In the genomic region with DNA sequence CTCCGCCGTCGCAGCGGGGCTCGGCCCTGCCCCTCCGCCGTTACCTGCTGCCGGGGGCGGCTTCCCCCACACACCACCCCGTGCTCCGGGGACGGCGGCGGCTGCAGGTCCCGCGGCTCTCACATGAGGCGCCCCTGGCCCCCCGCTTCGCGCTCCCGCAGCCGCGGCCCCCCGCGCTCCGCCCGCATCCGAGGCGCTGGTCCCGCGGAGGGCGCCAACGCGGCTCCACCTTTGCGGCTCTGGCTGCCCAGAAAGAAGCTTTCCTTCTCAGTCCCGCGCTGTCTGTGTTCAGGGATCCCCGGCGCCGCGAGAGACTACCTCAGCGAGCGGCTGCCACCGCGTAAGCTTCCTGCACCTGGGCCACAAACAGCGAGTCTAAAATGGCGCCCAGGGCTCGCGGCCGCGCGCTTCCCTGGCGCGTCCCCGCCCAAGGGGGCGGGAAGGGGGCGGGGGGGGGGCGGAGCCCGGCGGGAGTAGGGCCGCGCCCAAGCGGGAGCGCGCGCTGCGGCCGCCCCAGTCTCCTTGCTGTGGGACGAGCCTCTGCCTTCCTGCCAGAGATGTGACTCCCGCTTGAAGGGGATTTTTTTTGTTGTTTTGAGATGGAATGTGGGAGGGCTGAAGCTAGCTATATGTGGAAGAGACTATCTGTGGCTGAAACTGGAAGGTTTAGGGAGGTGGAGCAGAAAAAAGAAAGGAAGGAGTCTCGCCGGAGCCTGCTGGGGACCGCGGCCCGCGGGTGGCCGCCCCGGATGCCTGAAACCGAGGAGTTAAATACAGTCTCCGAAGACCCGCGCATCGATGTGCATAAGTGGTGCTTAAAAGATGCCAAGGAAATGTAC, we compare ENCODE assay signal across 8 cellular contexts. TPM values are rescaled to one million over a fixed set of nuclear protein-coding genes. Genes with fewer than 3 reads are reported as not detected.
A peak's percentile ranks its signal among the peaks of the same experiment; 100 is the strongest.
DNase-seq lines count a peak whose midpoint lies in the region; ATAC-seq, FAIRE-seq and TF ChIP-seq lines count a peak whose summit lies in the region.

A gene with protein sequence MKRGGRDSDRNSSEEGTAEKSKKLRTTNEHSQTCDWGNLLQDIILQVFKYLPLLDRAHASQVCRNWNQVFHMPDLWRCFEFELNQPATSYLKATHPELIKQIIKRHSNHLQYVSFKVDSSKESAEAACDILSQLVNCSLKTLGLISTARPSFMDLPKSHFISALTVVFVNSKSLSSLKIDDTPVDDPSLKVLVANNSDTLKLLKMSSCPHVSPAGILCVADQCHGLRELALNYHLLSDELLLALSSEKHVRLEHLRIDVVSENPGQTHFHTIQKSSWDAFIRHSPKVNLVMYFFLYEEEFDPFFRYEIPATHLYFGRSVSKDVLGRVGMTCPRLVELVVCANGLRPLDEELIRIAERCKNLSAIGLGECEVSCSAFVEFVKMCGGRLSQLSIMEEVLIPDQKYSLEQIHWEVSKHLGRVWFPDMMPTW (minus strand): TSS at position 377 of the 839 bp plus-strand sequence. CDS start 5,299 bp downstream, outside the sequence.

- peaks cover 14% of the 10 kb centered on the region for H4K20me1 ChIP-seq in keratinocyte (ENCODE audit: control insufficient read depth, extremely low read depth, insufficient read depth, low read length)

- peak; percentile 79 for DNase-seq in AG09319 (ENCODE audit: extremely low read depth, low read depth)
- DNase-seq in NCI-H345 treated with DMSO at 0.1 percent for 48 hours (lab: John Stamatoyannopoulos, UW; ENCODE audit: unreplicated experiment), result peak; percentile 66
- DNase-seq in activated CD4-positive, CD25-positive, alpha-beta regulatory T cell treated with anti-CD3 and anti-CD28 coated beads, Interleukin-2, amount 50 U/mL, for 72 hours, result peak; percentile 80
- DNase-seq in cerebellar cortex (ENCODE audit: low spot score), result peak; percentile 83
- no peak for DNase-seq in keratinocyte (ENCODE audit: low read depth, low spot score)
- DNase-seq in stimulated activated CD4-positive, alpha-beta T cell treated with anti-CD3 and anti-CD28 coated beads, Interleukin-12 subunit alpha, Interleukin-12 subunit beta, amount 100 ng/mL, for 48 hours (ENCODE audit: low read depth in 2 of 3, low spot score in 1 of 3), result peak; percentile 65 to 76 (median 74)

- peaks cover 44% of the 10 kb centered on the region for H3K79me2 ChIP-seq in keratinocyte (ENCODE audit: control insufficient read depth, insufficient read depth, low read length)

- H2AFZ ChIP-seq in keratinocyte (ENCODE audit: control insufficient read depth, low read length), result peak within 1 kb of the TSS; percentile 91

- H3K27me3 ChIP-seq in keratinocyte (ENCODE audit: control insufficient read depth, extremely low read depth, insufficient read depth, low read length), result no peaks in the 10 kb centered on the region

- peak within 1 kb of the TSS; percentile 96 for H3K9ac ChIP-seq in keratinocyte (ENCODE audit: control insufficient read depth, extremely low read depth, insufficient read depth, low read length)

- H3K4me3 ChIP-seq in keratinocyte (ENCODE audit: control insufficient read depth in 2 of 3, extremely low read depth in 1 of 3, insufficient read depth in 2 of 3, low read depth in 1 of 3, low read length in 3 of 3), result peak within 1 kb of the TSS; percentile 60 to 91 (median 84)

- no peak for FAIRE-seq in keratinocyte (lab: Jason Lieb, UNC)

- H3K4me1 ChIP-seq in keratinocyte (ENCODE audit: control insufficient read depth, extremely low read depth, insufficient read depth, low read length), result peaks cover 18% of the 10 kb centered on the region

- dilution Hi-C loops in keratinocyte (cut with MboI; ENCODE audit: extremely low pct_ligation_motif_present, low sequenced_read_pairs), result no loop called here

- H3K9me1 ChIP-seq in keratinocyte (ENCODE audit: control insufficient read depth, extremely low read depth, insufficient read depth, low read length), result no peaks in the 10 kb centered on the region

- H3K9me3 ChIP-seq in keratinocyte (ENCODE audit: control insufficient read depth, low read depth, low read length), result no peaks in the 10 kb centered on the region

- H3K36me3 ChIP-seq in keratinocyte (ENCODE audit: control insufficient read depth in 2 of 2, extremely low read depth in 1 of 2, insufficient read depth in 2 of 2, low read length in 2 of 2), result peaks cover 0 to 2% of the 10 kb centered on the region in 2 experiments

- H3K4me2 ChIP-seq in keratinocyte (ENCODE audit: control insufficient read depth, extremely low read depth, insufficient read depth, low read depth, low read length), result peak within 1 kb of the TSS; percentile 93

- peak; percentile 61 for ATAC-seq in GM19023 (IDR thresholded peaks at IDR 0.05; ENCODE audit: unreplicated experiment)
- ATAC-seq in HG03196 (IDR thresholded peaks at IDR 0.05; ENCODE audit: unreplicated experiment), result peak; percentile 71

- no peak for TF ChIP-seq CTCF in AG09319 (IDR thresholded peaks at IDR 0.05; ENCODE audit: low read depth, low read length)
- TF ChIP-seq CTCF in keratinocyte (optimal IDR thresholded peaks at IDR 0.05 in 1 of 3, IDR thresholded peaks at IDR 0.05 in 1 of 3, conservative IDR thresholded peaks at IDR 0.05 in 1 of 3; ENCODE audit: extremely low read depth in 1 of 3, insufficient read depth in 2 of 3, low read length in 3 of 3), result no peak

- peak within 1 kb of the TSS; percentile 87 for H3K27ac ChIP-seq in keratinocyte (ENCODE audit: control insufficient read depth, insufficient read depth, low read length)

RNA-seq across cellular contexts. Expression of the gene that starts here (rescaled TPM):
- 15.7 to 25.4 TPM (median 18.3 TPM) in 3 replicates for polyA plus RNA-seq in keratinocyte
- 6.1 TPM for polyA plus RNA-seq in keratinocyte (2011; ENCODE audit: low read depth)
- 11.2 and 23.2 TPM in 2 replicates for polyA plus RNA-seq in keratinocyte (2011; cell fraction: cytosol; rRNA removed)
- 15.8 and 21.0 TPM in 2 replicates for polyA plus RNA-seq in keratinocyte (2011; cell fraction: nucleus; rRNA removed)
- 15.7 and 18.4 TPM in 2 replicates for polyA plus RNA-seq in keratinocyte (2012; ENCODE audit: low replicate concordance)
- polyA minus RNA-seq in keratinocyte, result 9.2 to 21.7 TPM (median 14.9 TPM) in 3 replicates
- 18.8 TPM for polyA minus RNA-seq in keratinocyte (2011; cell fraction: cytosol; rRNA and poly(A)+ RNA removed)
- polyA minus RNA-seq in keratinocyte (2011; cell fraction: nucleus; rRNA and poly(A)+ RNA removed), result 12.8 and 26.0 TPM in 2 replicates
